9 cellular contexts compared by ENCODE assay signal in the genomic region with DNA sequence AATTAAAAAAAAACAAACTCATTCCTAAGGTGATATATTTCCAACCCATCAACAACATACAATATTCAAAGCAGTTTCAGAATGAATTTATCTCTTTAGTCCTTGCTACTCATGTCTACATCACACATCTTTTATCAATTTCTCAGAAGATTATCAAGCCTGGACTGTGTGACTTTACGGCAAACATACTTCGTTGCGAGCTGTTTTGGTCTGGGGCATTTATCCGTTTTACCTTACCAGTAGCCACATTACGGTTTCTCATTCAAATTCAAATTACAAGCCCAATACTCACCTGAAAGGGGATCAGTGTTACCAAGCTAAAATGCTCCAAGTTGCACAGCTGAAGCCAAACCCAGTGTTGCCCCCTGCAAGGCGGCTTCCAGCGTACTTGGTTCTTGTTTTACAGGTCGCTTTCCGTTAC. TPM values are rescaled to one million over a fixed set of nuclear protein-coding genes. Genes with fewer than 3 reads are reported as not detected.
A peak's percentile ranks its signal among the peaks of the same experiment; 100 is the strongest.
DNase-seq lines count a peak whose midpoint lies in the region; ATAC-seq, FAIRE-seq and TF ChIP-seq lines count a peak whose summit lies in the region.
"Had no signal": no experiment of that assay in that cellular context is flagged by ENCODE, and none has a peak within 500 bp of the region (broad histone marks: within the 10 kb centered on the region; RNA-seq: fewer than 3 reads in every experiment).

No MANE protein-coding gene starts in this region.

- H4K5ac ChIP-seq in mesendoderm (ENCODE audit: low read length): no peak overlapping the region

- H3K27me3 ChIP-seq in cardiac muscle cell (no peaks in the 10 kb centered on the region), GM12878 (replicated peaks in 1 of 2; ENCODE audit: control insufficient read depth in 2 of 2, insufficient read depth in 2 of 2, low read length in 1 of 2) (no peaks in the 10 kb centered on the region), mesendoderm (ENCODE audit: insufficient read depth, low read length, poor library complexity) (no peaks in the 10 kb centered on the region), upper lobe of right lung (no peaks in the 10 kb centered on the region)

- TF ChIP-seq CTCF in cardiac muscle cell (IDR thresholded peaks at IDR 0.05; ENCODE audit: low read depth, low read length): no peak
- TF ChIP-seq CTCF in GM12878 (IDR thresholded peaks at IDR 0.05 in 2 of 3, conservative IDR thresholded peaks at IDR 0.05 in 1 of 3; ENCODE audit: control insufficient read depth in 2 of 3, extremely low read depth in 1 of 3, insufficient read depth in 1 of 3, low read depth in 3 of 3, low read length in 3 of 3): no peak
- no peak for TF ChIP-seq CTCF in upper lobe of right lung (IDR thresholded peaks at IDR 0.05)

- ATAC-seq in Right ventricle myocardium inferior (no peak), GM12878 (no peak), upper lobe of right lung (no peak)

- H4K8ac ChIP-seq in mesendoderm (ENCODE audit: low read depth, low read length): no peak overlapping the region

- FAIRE-seq in GM12878 (lab: Jason Lieb, UNC): no peak

- no peak overlapping the region for H2AK5ac ChIP-seq in mesendoderm (ENCODE audit: low read length)

- H3K36me3 ChIP-seq in cardiac muscle cell (peaks cover 55% of the 10 kb centered on the region), GM12878 (ENCODE audit: control insufficient read depth in 2 of 2, insufficient read depth in 2 of 2, low read length in 1 of 2) (peaks cover 8 to 27% of the 10 kb centered on the region in 2 experiments), mesendoderm (ENCODE audit: control insufficient read depth, insufficient read depth, low read length) (peaks cover 17% of the 10 kb centered on the region), upper lobe of right lung (peaks cover 60% of the 10 kb centered on the region)

- no peak overlapping the region for H3K18ac ChIP-seq in mesendoderm (ENCODE audit: low read length)

- H3K4me1 ChIP-seq in cardiac muscle cell (ENCODE audit: low read depth) (peaks cover 33% of the 10 kb centered on the region), GM12878 (ENCODE audit: control insufficient read depth, insufficient read depth, low read length) (peaks cover 7% of the 10 kb centered on the region), mesendoderm (ENCODE audit: control insufficient read depth, low read depth, low read length) (peaks cover 8% of the 10 kb centered on the region), upper lobe of right lung (peaks cover 55% of the 10 kb centered on the region)

- peaks cover 8% of the 10 kb centered on the region for H3K79me1 ChIP-seq in mesendoderm (ENCODE audit: low read length)

- in situ Hi-C loops in GM12878 (cut with MboI): no loop called here

- TF ChIP-seq POLR2A in GM12878 (IDR thresholded peaks at IDR 0.05; ENCODE audit: low read depth, low read length): peak; percentile 33; the same call in 1 of the 2 replicates

- peak overlapping the region; percentile 20 for H3K56ac ChIP-seq in mesendoderm (ENCODE audit: low read length)

- no peak overlapping the region for H3K27ac ChIP-seq in cardiac muscle cell
- no peak overlapping the region for H3K27ac ChIP-seq in GM12878 (ENCODE audit: control insufficient read depth, insufficient read depth)
- H3K27ac ChIP-seq in mesendoderm (ENCODE audit: low read depth, low read length): no peak overlapping the region
- peak overlapping the region; percentile 100 for H3K27ac ChIP-seq in upper lobe of right lung

- SMC1A ChIA-PET in GM12878 (lab: Charles Lee; ENCODE audit: uncharacterized antibody, unreplicated experiment): interaction anchor here (0.8 to 1.0 kb wide), 2 partner anchors 9 to 14 kb away, joined by 3 read pairs; no protein-coding TSS in a partner anchor

- no peak overlapping the region for H2BK5ac ChIP-seq in mesendoderm (ENCODE audit: low read length)

- RAD21 ChIA-PET in GM12878 (lab: Charles Lee; ENCODE audit: unreplicated experiment): no interaction called here

- H2BK15ac ChIP-seq in mesendoderm (replicated peaks; ENCODE audit: low read depth): no peak overlapping the region

- H3K4me2 ChIP-seq in GM12878 (ENCODE audit: control insufficient read depth, insufficient read depth) (peak overlapping the region; percentile 84), mesendoderm (ENCODE audit: low read length) (peak overlapping the region; percentile 98)

- intact Hi-C loops in Right ventricle myocardium inferior (cut with DNase I) (loop anchor here (5.0 kb wide), 1 partner anchor 64 kb away; no protein-coding TSS in a partner anchor), GM12878 (cut with micrococcal nuclease; ENCODE audit: unreplicated experiment) (loop anchor here (5.0 kb wide), 1 partner anchor 64 kb away; no protein-coding TSS in a partner anchor), upper lobe of right lung (cut with DNase I) (no loop called here)

- TF ChIP-seq RAD21 in GM12878 (IDR thresholded peaks at IDR 0.05; ENCODE audit: insufficient read depth, low read depth, low read length): no peak

- H3K4ac ChIP-seq in mesendoderm (ENCODE audit: low read depth, low read length): no peak overlapping the region

- CTCF ChIA-PET in GM12878 (lab: Yijun Ruan, JAX): interaction anchor here (1.1 to 1.5 kb wide), 4 partner anchors 9 to 141 kb away, joined by 3 to 4 read pairs (median 4); no protein-coding TSS in a partner anchor

- H3K79me2 ChIP-seq in GM12878 (ENCODE audit: control insufficient read depth, insufficient read depth, low read length) (peaks cover 70% of the 10 kb centered on the region), mesendoderm (ENCODE audit: control insufficient read depth, insufficient read depth, low read length) (peaks cover 50% of the 10 kb centered on the region)

- H2AFZ ChIP-seq in GM12878 (ENCODE audit: control insufficient read depth, low read depth, low read length): no peak overlapping the region

- DNase-seq in cardiac muscle cell (ENCODE audit: low read depth in 1 of 2, low spot score in 1 of 2): no peak
- no peak for DNase-seq in Right ventricle myocardium inferior (ENCODE audit: missing footprints)
- DNase-seq in GM12878 (ENCODE audit: low read depth, low spot score): no peak
- DNase-seq in mesendoderm: no peak
- DNase-seq in upper lobe of right lung: peak; percentile 34
- no peak for DNase-seq in SKM-1 (lab: John Stamatoyannopoulos, UW; ENCODE audit: unreplicated experiment)
- DNase-seq in epidermal melanocyte (ENCODE audit: insufficient read length, low spot score): no peak
- no peak for DNase-seq in GM03348 (ENCODE audit: low spot score)

- no peaks in the 10 kb centered on the region for H3K9me3 ChIP-seq in cardiac muscle cell (ENCODE audit: low read depth)
- no peaks in the 10 kb centered on the region for H3K9me3 ChIP-seq in GM12878 (replicated peaks; ENCODE audit: control insufficient read depth, insufficient read depth, low read length)
- H3K9me3 ChIP-seq in upper lobe of right lung: no peaks in the 10 kb centered on the region

- H3K23ac ChIP-seq in mesendoderm (ENCODE audit: low read length): no peak overlapping the region

- H2BK120ac ChIP-seq in mesendoderm (ENCODE audit: low read depth, low read length): no peak overlapping the region

- H3K4me3 ChIP-seq in cardiac muscle cell (peak overlapping the region; percentile 79), GM12878 (peak overlapping the region; percentile 81), mesendoderm (ENCODE audit: low read length) (peak overlapping the region; percentile 50), upper lobe of right lung (peak overlapping the region; percentile 100)

- POLR2A ChIA-PET in GM12878 (lab: Charles Lee): interaction anchor here (1.4 kb wide), 1 partner anchor 199 kb away, joined by 3 read pairs; the partner anchor contains the start of gene SQSTM1

- H3K9ac ChIP-seq in GM12878 (ENCODE audit: control insufficient read depth, insufficient read depth, low read length) (peak overlapping the region; percentile 42), mesendoderm (ENCODE audit: low read length) (peak overlapping the region; percentile 77)

- H4K20me1 ChIP-seq in GM12878 (ENCODE audit: control insufficient read depth, insufficient read depth): peaks cover 14% of the 10 kb centered on the region

- WGBS in GM12878 (ENCODE audit: insufficient coverage, insufficient replicate concordance, low lambda C conversion rate, missing lambda C conversion rate): 3% methylated on average over 9 of the region's 9 CpGs
- no CpG with 5 or more reads among the region's 9 CpGs for WGBS in mesendoderm (ENCODE audit: extremely low coverage, insufficient coverage, low lambda C conversion rate)

- no TSS peak for BruUV-seq in GM12878 (replicated peaks; lab: Mats Ljungman, UMichigan)

- TF ChIP-seq EP300 in GM12878 (IDR thresholded peaks at IDR 0.05; ENCODE audit: borderline replicate concordance in 1 of 2, control insufficient read depth in 1 of 2, low read depth in 2 of 2, low read length in 2 of 2): no peak

RNA-seq across cellular contexts. Expression of gene HNRNPH1, which starts 1.9 kb away (rescaled TPM):
- 467 and 569 TPM in 2 replicates for total RNA-seq in cardiac muscle cell
- polyA plus RNA-seq in cardiac muscle cell: 119 and 126 TPM in 2 replicates
- 218 TPM for total RNA-seq in Right ventricle myocardium inferior
- total RNA-seq in GM12878 (2013; cell fraction: nucleolus; rRNA removed): 1,885 and 1,957 TPM in 2 replicates
- 692 and 694 TPM in 2 replicates for total RNA-seq in GM12878 (2014; rRNA removed)
- total RNA-seq in GM12878 (2014; rRNA removed; fragmentation: Illumina TruSeq; extraction: Trizol): 683 and 716 TPM in 2 replicates
- 603 and 690 TPM in 2 replicates for total RNA-seq in GM12878 (2021)
- polyA plus RNA-seq in GM12878 (2011; ENCODE audit: low read depth): 400 TPM
- 695 and 934 TPM in 2 replicates for polyA plus RNA-seq in GM12878 (2011; rRNA removed)
- polyA plus RNA-seq in GM12878 (2011; cell fraction: cytosol; rRNA removed): 201 and 239 TPM in 2 replicates
- 1,317 and 2,141 TPM in 2 replicates for polyA plus RNA-seq in GM12878 (2011; cell fraction: nucleus; rRNA removed)
- 453 and 702 TPM in 2 replicates for polyA plus RNA-seq in GM12878 (2012)
- polyA plus RNA-seq in GM12878 (2014; fragmentation: Illumina TruSeq; extraction: Trizol): 691 and 785 TPM in 2 replicates
- 100 to 1,000 TPM; 184 to 189 TPM for polyA plus RNA-seq in GM12878 (2014; fragmentation: Nextera tagmentation; extraction: Ambion mirVana)
- polyA plus RNA-seq in GM12878 (2014; rRNA removed): 780 and 888 TPM in 2 replicates
- polyA plus RNA-seq in GM12878 (2016; fragmentation: Nextera tagmentation; extraction: Ambion mirVana): 100 to 1,000 TPM; 542 to 567 TPM
- polyA minus RNA-seq in GM12878 (2011; rRNA and poly(A)+ RNA removed): 330 and 478 TPM in 2 replicates
- polyA minus RNA-seq in GM12878 (2011; cell fraction: cytosol; rRNA and poly(A)+ RNA removed): 349 and 463 TPM in 2 replicates
- 907 and 1,891 TPM in 2 replicates for polyA minus RNA-seq in GM12878 (2011; cell fraction: nucleus; rRNA and poly(A)+ RNA removed)
- 521 TPM for polyA plus RNA-seq in mesendoderm (2013, experiment 1 of 2)
- polyA plus RNA-seq in mesendoderm (2013, experiment 2 of 2): 495 TPM
- total RNA-seq in upper lobe of right lung: 470 TPM

RNA-seq across cellular contexts. Expression of gene CBY3, which starts 59.3 kb away (rescaled TPM):
- total RNA-seq in cardiac muscle cell (0.18 TPM in 1 of 2 replicates, not detected in the other), Right ventricle myocardium inferior (not detected), GM12878 (2014; rRNA removed) (0.56 and 0.93 TPM in 2 replicates), GM12878 (2014; rRNA removed; fragmentation: Illumina TruSeq; extraction: Trizol) (not detected in 2 replicates), GM12878 (2021) (not detected in 2 replicates), upper lobe of right lung (not detected)
- polyA plus RNA-seq in cardiac muscle cell (0.18 and 2.6 TPM in 2 replicates), GM12878 (2011; rRNA removed) (0.10 TPM in 1 of 2 replicates, not detected in the other), GM12878 (2014; fragmentation: Illumina TruSeq; extraction: Trizol) (not detected in 2 replicates), GM12878 (2014; fragmentation: Nextera tagmentation; extraction: Ambion mirVana) (not detected), GM12878 (2014; rRNA removed) (0.18 and 0.25 TPM in 2 replicates), GM12878 (2016; fragmentation: Nextera tagmentation; extraction: Ambion mirVana) (1 to 10 TPM in 1 of 2 experiments, under 1 TPM in 1; 0.47 to 1.2 TPM)
- 2.6 and 2.7 TPM in 2 replicates for total RNA-seq in GM12878 (2013; cell fraction: nucleolus; rRNA removed)
- polyA plus RNA-seq in GM12878 (2011; ENCODE audit: low read depth): not detected
- 0.07 and 0.23 TPM in 2 replicates for polyA plus RNA-seq in GM12878 (2011; cell fraction: cytosol; rRNA removed)
- 0.32 and 1.3 TPM in 2 replicates for polyA plus RNA-seq in GM12878 (2011; cell fraction: nucleus; rRNA removed)
- polyA plus RNA-seq in GM12878 (2012): 0.69 and 0.93 TPM in 2 replicates
- polyA minus RNA-seq in GM12878 (2011; rRNA and poly(A)+ RNA removed): 0.41 TPM in 1 of 2 replicates, not detected in the other
- polyA minus RNA-seq in GM12878 (2011; cell fraction: cytosol; rRNA and poly(A)+ RNA removed): not detected in 2 replicates
- 2.7 and 3.0 TPM in 2 replicates for polyA minus RNA-seq in GM12878 (2011; cell fraction: nucleus; rRNA and poly(A)+ RNA removed)
- polyA plus RNA-seq in mesendoderm (2013, experiment 1 of 2): 0.13 TPM
- polyA plus RNA-seq in mesendoderm (2013, experiment 2 of 2): 0.08 TPM
- total RNA-seq: RPMI7951 had no signal

Comparison
In these comparisons a context has a peak if more than half of its experiments do, and no peak if none do; other contexts are left out.
1. H3K4me3 ChIP-seq: peak in every context shown above with its lines; median percentile 100 in upper lobe of right lung; 81 in GM12878; 79 in cardiac muscle cell; 50 in mesendoderm.